ENCODE assay signal across 12 cellular contexts in genomic region chr19:19568802-19569756, GRCh38. TPM values are rescaled to one million over a fixed set of nuclear protein-coding genes. Genes with fewer than 3 reads are reported as not detected.
DNase-seq lines count a peak whose midpoint lies in the region; ATAC-seq, FAIRE-seq and TF ChIP-seq lines count a peak whose summit lies in the region.
"Had no signal": no experiment of that assay in that cellular context is flagged by ENCODE, and none has a peak within 500 bp of the region (broad histone marks: within the 10 kb centered on the region; RNA-seq: fewer than 3 reads in every experiment).

No MANE protein-coding gene starts in this region.

- CTCF ChIA-PET in HepG2 (lab: Yijun Ruan, JAX; ENCODE audit: low intra/inter-chr PET ratio, low total read pairs) = no interaction called here

- TF ChIP-seq EP300 in HepG2 (IDR thresholded peaks at IDR 0.05; ENCODE audit: low read depth in 2 of 2, low read length in 2 of 2) (no peak), HepG2 (CRISPR knock-in tag; IDR thresholded peaks at IDR 0.05; ENCODE audit: borderline replicate concordance) (no peak)

- H3K27me3 ChIP-seq in foreskin keratinocyte (no peaks in the 10 kb centered on the region), HepG2 (ENCODE audit: control insufficient read depth in 1 of 2, insufficient read depth in 2 of 2, low read length in 2 of 2) (peaks cover 0 to 3% of the 10 kb centered on the region in 2 experiments; a peak in 2 of 5 replicates)
- H3K27me3 ChIP-seq: right lobe of liver, testis had no signal

- peaks cover 1% of the 10 kb centered on the region; the same call in 1 of the 2 replicates for H3K27me3 Mint-ChIP-seq in HFFc6 (ENCODE audit: insufficient read depth)
- no peaks in the 10 kb centered on the region for H3K27me3 Mint-ChIP-seq in activated T-helper 17 cell treated with anti-CD3 and anti-CD28 coated beads, Interleukin-2, amount 50 U/mL, for 72 hours
- H3K27me3 Mint-ChIP-seq: natural killer cell treated with Interleukin-12 subunit alpha and Interleukin-12 subunit beta and Interleukin-15 and Interleukin-18, amount 100 ng/mL, for 72 hours had no signal

- H3K27ac Mint-ChIP-seq in HFFc6 = peak overlapping the region; percentile 58
- peak overlapping the region; percentile 88 for H3K27ac Mint-ChIP-seq in activated T-helper 17 cell treated with anti-CD3 and anti-CD28 coated beads, Interleukin-2, amount 50 U/mL, for 72 hours

- peak; percentile 72 for ATAC-seq in activated T-helper 17 cell treated with anti-CD3 and anti-CD28 coated beads, Interleukin-2, amount 50 U/mL, for 72 hours (replicated peaks)
- ATAC-seq in foreskin keratinocyte (peak; percentile 36), HG03565 (IDR thresholded peaks at IDR 0.05; ENCODE audit: unreplicated experiment) (no peak), HepG2 (no peak)
- ATAC-seq: natural killer cell treated with Interleukin-12 subunit alpha and Interleukin-12 subunit beta and Interleukin-15 and Interleukin-18, amount 100 ng/mL, for 72 hours; right lobe of liver had no signal

- H3K36me3 Mint-ChIP-seq in HFFc6 (ENCODE audit: low read depth) = peaks cover 9% of the 10 kb centered on the region
- H3K36me3 Mint-ChIP-seq in activated T-helper 17 cell treated with anti-CD3 and anti-CD28 coated beads, Interleukin-2, amount 50 U/mL, for 72 hours (ENCODE audit: low read depth) = peaks cover 80% of the 10 kb centered on the region

- no peak for FAIRE-seq in HepG2 (lab: Jason Lieb, UNC)

- intact Hi-C loops in HepG2 (cut with micrococcal nuclease; ENCODE audit: unreplicated experiment) = no loop called here

- H3K4me1 Mint-ChIP-seq in HFFc6 (ENCODE audit: low read depth) = peaks cover 18% of the 10 kb centered on the region
- H3K4me1 Mint-ChIP-seq in activated T-helper 17 cell treated with anti-CD3 and anti-CD28 coated beads, Interleukin-2, amount 50 U/mL, for 72 hours = peaks cover 11% of the 10 kb centered on the region

- TF ChIP-seq CTCF in HFFc6 (IDR thresholded peaks at IDR 0.05) (no peak), foreskin keratinocyte (conservative IDR thresholded peaks at IDR 0.05) (no peak), HepG2 (CRISPR knock-in tag; IDR thresholded peaks at IDR 0.05) (no peak)

- DNase-seq in HFFc6 (peak; percentile 65), foreskin keratinocyte (peak in 1 of 2 donors; percentile 37), mesenteric fat pad (ENCODE audit: low spot score) (no peak), HepG2 (ENCODE audit: low spot score) (no peak)
- DNase-seq: NCI-H1694 treated with DMSO at 0.1 percent for 48 hours, NCI-H748 treated with DMSO at 0.1 percent for 48 hours, right lobe of liver, SHP77 treated with DMSO at 0.1 percent for 48 hours, testis had no signal

- 50% methylated on average over 17 of the region's 25 CpGs for WGBS in HepG2 (ENCODE audit: low lambda C conversion rate)

- TF ChIP-seq RAD21 in HepG2 (CRISPR knock-in tag; IDR thresholded peaks at IDR 0.05) = no peak

- no peak overlapping the region for H2AFZ ChIP-seq in HepG2 (ENCODE audit: low read length)

- no peaks in the 10 kb centered on the region for H3K36me3 ChIP-seq in HepG2 (replicated peaks in 1 of 2; ENCODE audit: control insufficient read depth in 1 of 2, insufficient read depth in 2 of 2, low read length in 2 of 2)
- H3K36me3 ChIP-seq: right lobe of liver had no signal

- H4K20me1 ChIP-seq in HepG2 (ENCODE audit: insufficient read depth, low read length) = no peaks in the 10 kb centered on the region

- no peak for TF ChIP-seq POLR2A in HepG2 (IDR thresholded peaks at IDR 0.05; ENCODE audit: insufficient read depth in 1 of 2, low read depth in 2 of 2, low read length in 2 of 2)

- H3K9me3 ChIP-seq in HepG2 (ENCODE audit: low read length) = no peaks in the 10 kb centered on the region
- H3K9me3 ChIP-seq: right lobe of liver, testis had no signal

- no peaks in the 10 kb centered on the region for H3K4me1 ChIP-seq in foreskin keratinocyte
- peaks cover 10% of the 10 kb centered on the region; the same call in 1 of the 2 replicates for H3K4me1 ChIP-seq in HepG2 (ENCODE audit: insufficient read depth, low read length)
- H3K4me1 ChIP-seq: right lobe of liver, testis had no signal

- no peak overlapping the region for H3K4me3 Mint-ChIP-seq in HFFc6
- peak overlapping the region; percentile 44 for H3K4me3 Mint-ChIP-seq in activated T-helper 17 cell treated with anti-CD3 and anti-CD28 coated beads, Interleukin-2, amount 50 U/mL, for 72 hours
- H3K4me3 Mint-ChIP-seq: natural killer cell treated with Interleukin-12 subunit alpha and Interleukin-12 subunit beta and Interleukin-15 and Interleukin-18, amount 100 ng/mL, for 72 hours had no signal

- peaks cover 6% of the 10 kb centered on the region for H3K9me3 Mint-ChIP-seq in HFFc6
- H3K9me3 Mint-ChIP-seq in activated T-helper 17 cell treated with anti-CD3 and anti-CD28 coated beads, Interleukin-2, amount 50 U/mL, for 72 hours = no peaks in the 10 kb centered on the region
- H3K9me3 Mint-ChIP-seq: natural killer cell treated with Interleukin-12 subunit alpha and Interleukin-12 subunit beta and Interleukin-15 and Interleukin-18, amount 100 ng/mL, for 72 hours had no signal

- no peak overlapping the region for H3K27ac ChIP-seq in foreskin keratinocyte
- no peak overlapping the region for H3K27ac ChIP-seq in HepG2 (ENCODE audit: extremely low read length, insufficient read depth, low read length)
- H3K27ac ChIP-seq: right lobe of liver, testis had no signal

- in situ Hi-C loops in HepG2 (cut with HindIII; ENCODE audit: extremely low pct_ligation_motif_present, low pct_unique_long_range_greater_than_20kb) = loop anchor here (25.0 kb wide), 1 partner anchor 993 kb away; the partner anchor contains the start of gene ZNF737

- POLR2A ChIA-PET in HepG2 (lab: Yijun Ruan, JAX) = no interaction called here

- no peak overlapping the region for H3K4me3 ChIP-seq in HepG2 (replicated peaks in 1 of 3; ENCODE audit: insufficient read depth in 1 of 3, low read depth in 2 of 3, low read length in 3 of 3)
- H3K4me3 ChIP-seq: right lobe of liver, testis had no signal

- H3K9ac ChIP-seq in HepG2 (ENCODE audit: insufficient read depth, low read depth, low read length) = no peak overlapping the region

- no peaks in the 10 kb centered on the region for H3K79me2 ChIP-seq in HepG2 (ENCODE audit: insufficient read depth, low read length)

- H3K4me2 ChIP-seq in HepG2 (ENCODE audit: low read depth, low read length) = no peak overlapping the region

- no TSS peak for BruUV-seq in HepG2 (replicated peaks; lab: Mats Ljungman, UMichigan)

RNA-seq across cellular contexts. Expression of gene CILP2, which starts 31.0 kb away (rescaled TPM):
- under 1 TPM; 0.09 to 0.28 (median 0.15) TPM for total RNA-seq in HFFc6 (2021; fragmentation: NEBNext Ultra II Directional; extraction: Animal tissue kit (Norgen Biotek cat#: 25700))
- total RNA-seq in activated T-helper 17 cell treated with anti-CD3 and anti-CD28 coated beads, Interleukin-2, amount 50 U/mL, for 72 hours = under 1 TPM; 0.26 to 0.97 TPM
- total RNA-seq in foreskin keratinocyte = 0.21 and 0.24 TPM in 2 replicates
- polyA plus RNA-seq in foreskin keratinocyte = 0.08 and 0.12 TPM in 2 replicates
- 2.2 TPM for total RNA-seq in mesenteric fat pad
- total RNA-seq in HepG2 (2016; rRNA removed; fragmentation: Illumina TruSeq; extraction: Trizol) = 0.09 TPM in 1 of 2 replicates, not detected in the other
- total RNA-seq in HepG2 (2016; cell fraction: cytosol; rRNA removed; fragmentation: Illumina TruSeq; extraction: Trizol; ENCODE audit: low read depth) = not detected in 2 replicates
- 0.15 TPM in 1 of 2 replicates, not detected in the other for total RNA-seq in HepG2 (2016; cell fraction: insoluble cytoplasmic fraction; rRNA removed; fragmentation: Illumina TruSeq; extraction: Trizol)
- not detected in 2 replicates for total RNA-seq in HepG2 (2016; cell fraction: membrane; rRNA removed; fragmentation: Illumina TruSeq; extraction: Trizol)
- 0.16 and 0.19 TPM in 2 replicates for total RNA-seq in HepG2 (2016; cell fraction: nucleus; rRNA removed; fragmentation: Illumina TruSeq; extraction: Trizol)
- 0.18 and 0.37 TPM in 2 replicates for polyA plus RNA-seq in HepG2 (2011; rRNA removed)
- polyA plus RNA-seq in HepG2 (2011; cell fraction: cytosol; rRNA removed) = 0.16 and 0.19 TPM in 2 replicates
- 0.66 and 0.74 TPM in 2 replicates for polyA plus RNA-seq in HepG2 (2011; cell fraction: nucleus; rRNA removed)
- 0.31 and 0.51 TPM in 2 replicates for polyA plus RNA-seq in HepG2 (2012)
- polyA plus RNA-seq in HepG2 (2016; cell fraction: cytosol; fragmentation: Illumina TruSeq; extraction: Trizol; ENCODE audit: low read depth) = not detected in 2 replicates
- 0.05 and 0.12 TPM in 2 replicates for polyA plus RNA-seq in HepG2 (2016; cell fraction: insoluble cytoplasmic fraction; fragmentation: Illumina TruSeq; extraction: Trizol; ENCODE audit: low read depth)
- not detected in 2 replicates for polyA plus RNA-seq in HepG2 (2016; cell fraction: membrane; fragmentation: Illumina TruSeq; extraction: Trizol; ENCODE audit: low read depth)
- 0.35 and 0.44 TPM in 2 replicates for polyA plus RNA-seq in HepG2 (2016; cell fraction: nucleus; fragmentation: Illumina TruSeq; extraction: Trizol; ENCODE audit: insufficient read depth, low read depth)
- 0.20 and 0.30 TPM in 2 replicates for polyA minus RNA-seq in HepG2 (2011; rRNA and poly(A)+ RNA removed; ENCODE audit: low replicate concordance)
- polyA minus RNA-seq in HepG2 (2011; cell fraction: cytosol; rRNA and poly(A)+ RNA removed) = 0.26 and 0.30 TPM in 2 replicates
- polyA minus RNA-seq in HepG2 (2011; cell fraction: nucleus; rRNA and poly(A)+ RNA removed) = 0.26 and 0.37 TPM in 2 replicates

RNA-seq across cellular contexts. Expression of gene YJEFN3, which starts 40.4 kb away (rescaled TPM):
- total RNA-seq in HFFc6 (2021; fragmentation: NEBNext Ultra II Directional; extraction: Animal tissue kit (Norgen Biotek cat#: 25700)) = 1 to 10 TPM; 1.4 to 2.5 (median 2.0) TPM
- 10 to 100 TPM in 1 of 2 donors, 1 to 10 TPM in 1; 6.7 to 10.3 TPM for total RNA-seq in activated T-helper 17 cell treated with anti-CD3 and anti-CD28 coated beads, Interleukin-2, amount 50 U/mL, for 72 hours
- total RNA-seq in foreskin keratinocyte (0.35 and 0.51 TPM in 2 replicates), mesenteric fat pad (3.1 TPM), HepG2 (2016; rRNA removed; fragmentation: Illumina TruSeq; extraction: Trizol) (0.32 and 0.89 TPM in 2 replicates)
- polyA plus RNA-seq in foreskin keratinocyte (0.65 and 0.66 TPM in 2 replicates), HepG2 (2011; rRNA removed) (4.0 TPM in 2 replicates)
- 0.30 and 0.44 TPM in 2 replicates for total RNA-seq in HepG2 (2016; cell fraction: cytosol; rRNA removed; fragmentation: Illumina TruSeq; extraction: Trizol; ENCODE audit: low read depth)
- total RNA-seq in HepG2 (2016; cell fraction: insoluble cytoplasmic fraction; rRNA removed; fragmentation: Illumina TruSeq; extraction: Trizol) = 0.19 and 0.69 TPM in 2 replicates
- total RNA-seq in HepG2 (2016; cell fraction: membrane; rRNA removed; fragmentation: Illumina TruSeq; extraction: Trizol) = 0.28 and 0.41 TPM in 2 replicates
- 1.1 and 1.4 TPM in 2 replicates for total RNA-seq in HepG2 (2016; cell fraction: nucleus; rRNA removed; fragmentation: Illumina TruSeq; extraction: Trizol)
- polyA plus RNA-seq in HepG2 (2011; cell fraction: cytosol; rRNA removed) = 0.47 and 1.4 TPM in 2 replicates
- polyA plus RNA-seq in HepG2 (2011; cell fraction: nucleus; rRNA removed) = 61.3 and 67.2 TPM in 2 replicates
- polyA plus RNA-seq in HepG2 (2012) = 5.6 and 8.4 TPM in 2 replicates
- polyA plus RNA-seq in HepG2 (2016; cell fraction: cytosol; fragmentation: Illumina TruSeq; extraction: Trizol; ENCODE audit: low read depth) = 0.37 TPM in 1 of 2 replicates, not detected in the other
- polyA plus RNA-seq in HepG2 (2016; cell fraction: insoluble cytoplasmic fraction; fragmentation: Illumina TruSeq; extraction: Trizol; ENCODE audit: low read depth) = 0.09 TPM in 1 of 2 replicates, not detected in the other
- not detected in 2 replicates for polyA plus RNA-seq in HepG2 (2016; cell fraction: membrane; fragmentation: Illumina TruSeq; extraction: Trizol; ENCODE audit: low read depth)
- 9.8 and 10.6 TPM in 2 replicates for polyA plus RNA-seq in HepG2 (2016; cell fraction: nucleus; fragmentation: Illumina TruSeq; extraction: Trizol; ENCODE audit: insufficient read depth, low read depth)
- polyA minus RNA-seq in HepG2 (2011; rRNA and poly(A)+ RNA removed; ENCODE audit: low replicate concordance) = 0.86 and 2.2 TPM in 2 replicates
- polyA minus RNA-seq in HepG2 (2011; cell fraction: cytosol; rRNA and poly(A)+ RNA removed) = 0.49 TPM in 1 of 2 replicates, not detected in the other
- 5.0 and 5.3 TPM in 2 replicates for polyA minus RNA-seq in HepG2 (2011; cell fraction: nucleus; rRNA and poly(A)+ RNA removed)

RNA-seq across cellular contexts. Expression of gene PBX4, which starts 49.4 kb away (rescaled TPM):
- total RNA-seq in HFFc6 (2021; fragmentation: NEBNext Ultra II Directional; extraction: Animal tissue kit (Norgen Biotek cat#: 25700)) = under 1 TPM in 5 of 6 experiments, not detected in 1; 0.23 to 0.40 (median 0.30) TPM
- total RNA-seq in activated T-helper 17 cell treated with anti-CD3 and anti-CD28 coated beads, Interleukin-2, amount 50 U/mL, for 72 hours = 100 to 1,000 TPM in 1 of 2 donors, 10 to 100 TPM in 1; 63.9 to 101 TPM
- total RNA-seq in foreskin keratinocyte (1.9 and 2.3 TPM in 2 replicates), mesenteric fat pad (2.0 TPM), HepG2 (2016; rRNA removed; fragmentation: Illumina TruSeq; extraction: Trizol) (not detected in 2 replicates)
- polyA plus RNA-seq in foreskin keratinocyte (3.1 and 3.2 TPM in 2 replicates), HepG2 (2011; rRNA removed) (not detected in 2 replicates)
- not detected in 2 replicates for total RNA-seq in HepG2 (2016; cell fraction: cytosol; rRNA removed; fragmentation: Illumina TruSeq; extraction: Trizol; ENCODE audit: low read depth)
- not detected in 2 replicates for total RNA-seq in HepG2 (2016; cell fraction: insoluble cytoplasmic fraction; rRNA removed; fragmentation: Illumina TruSeq; extraction: Trizol)
- total RNA-seq in HepG2 (2016; cell fraction: membrane; rRNA removed; fragmentation: Illumina TruSeq; extraction: Trizol) = not detected in 2 replicates
- not detected in 2 replicates for total RNA-seq in HepG2 (2016; cell fraction: nucleus; rRNA removed; fragmentation: Illumina TruSeq; extraction: Trizol)
- not detected in 2 replicates for polyA plus RNA-seq in HepG2 (2011; cell fraction: cytosol; rRNA removed)
- polyA plus RNA-seq in HepG2 (2011; cell fraction: nucleus; rRNA removed) = not detected in 2 replicates
- not detected in 2 replicates for polyA plus RNA-seq in HepG2 (2012)
- not detected in 2 replicates for polyA plus RNA-seq in HepG2 (2016; cell fraction: cytosol; fragmentation: Illumina TruSeq; extraction: Trizol; ENCODE audit: low read depth)
- polyA plus RNA-seq in HepG2 (2016; cell fraction: insoluble cytoplasmic fraction; fragmentation: Illumina TruSeq; extraction: Trizol; ENCODE audit: low read depth) = not detected in 2 replicates
- polyA plus RNA-seq in HepG2 (2016; cell fraction: membrane; fragmentation: Illumina TruSeq; extraction: Trizol; ENCODE audit: low read depth) = not detected in 2 replicates
- polyA plus RNA-seq in HepG2 (2016; cell fraction: nucleus; fragmentation: Illumina TruSeq; extraction: Trizol; ENCODE audit: insufficient read depth, low read depth) = not detected in 2 replicates
- polyA minus RNA-seq in HepG2 (2011; rRNA and poly(A)+ RNA removed; ENCODE audit: low replicate concordance) = 2.6 TPM in 1 of 2 replicates, not detected in the other
- polyA minus RNA-seq in HepG2 (2011; cell fraction: cytosol; rRNA and poly(A)+ RNA removed) = not detected in 2 replicates
- not detected in 2 replicates for polyA minus RNA-seq in HepG2 (2011; cell fraction: nucleus; rRNA and poly(A)+ RNA removed)

RNA-seq across cellular contexts. Expression of gene NDUFA13, which starts 53.1 kb away (rescaled TPM):
- total RNA-seq in HFFc6 (2021; fragmentation: NEBNext Ultra II Directional; extraction: Animal tissue kit (Norgen Biotek cat#: 25700)) = 100 to 1,000 TPM; 266 to 393 (median 323) TPM
- total RNA-seq in activated T-helper 17 cell treated with anti-CD3 and anti-CD28 coated beads, Interleukin-2, amount 50 U/mL, for 72 hours = 100 to 1,000 TPM; 276 to 397 TPM
- total RNA-seq in foreskin keratinocyte (260 and 261 TPM in 2 replicates), mesenteric fat pad (295 TPM), HepG2 (2016; rRNA removed; fragmentation: Illumina TruSeq; extraction: Trizol) (278 and 337 TPM in 2 replicates)
- polyA plus RNA-seq in foreskin keratinocyte (259 and 301 TPM in 2 replicates), HepG2 (2011; rRNA removed) (366 and 368 TPM in 2 replicates)
- 98.4 and 99.8 TPM in 2 replicates for total RNA-seq in HepG2 (2016; cell fraction: cytosol; rRNA removed; fragmentation: Illumina TruSeq; extraction: Trizol; ENCODE audit: low read depth)
- total RNA-seq in HepG2 (2016; cell fraction: insoluble cytoplasmic fraction; rRNA removed; fragmentation: Illumina TruSeq; extraction: Trizol) = 323 and 362 TPM in 2 replicates
- total RNA-seq in HepG2 (2016; cell fraction: membrane; rRNA removed; fragmentation: Illumina TruSeq; extraction: Trizol) = 84.6 and 89.0 TPM in 2 replicates
- 193 and 208 TPM in 2 replicates for total RNA-seq in HepG2 (2016; cell fraction: nucleus; rRNA removed; fragmentation: Illumina TruSeq; extraction: Trizol)
- 715 and 846 TPM in 2 replicates for polyA plus RNA-seq in HepG2 (2011; cell fraction: cytosol; rRNA removed)
- 199 and 226 TPM in 2 replicates for polyA plus RNA-seq in HepG2 (2011; cell fraction: nucleus; rRNA removed)
- polyA plus RNA-seq in HepG2 (2012) = 207 and 262 TPM in 2 replicates
- 72.4 and 85.3 TPM in 2 replicates for polyA plus RNA-seq in HepG2 (2016; cell fraction: cytosol; fragmentation: Illumina TruSeq; extraction: Trizol; ENCODE audit: low read depth)
- polyA plus RNA-seq in HepG2 (2016; cell fraction: insoluble cytoplasmic fraction; fragmentation: Illumina TruSeq; extraction: Trizol; ENCODE audit: low read depth) = 186 TPM in 2 replicates
- polyA plus RNA-seq in HepG2 (2016; cell fraction: membrane; fragmentation: Illumina TruSeq; extraction: Trizol; ENCODE audit: low read depth) = 52.4 and 56.3 TPM in 2 replicates
- polyA plus RNA-seq in HepG2 (2016; cell fraction: nucleus; fragmentation: Illumina TruSeq; extraction: Trizol; ENCODE audit: insufficient read depth, low read depth) = 235 and 237 TPM in 2 replicates
- 73.2 and 83.5 TPM in 2 replicates for polyA minus RNA-seq in HepG2 (2011; rRNA and poly(A)+ RNA removed; ENCODE audit: low replicate concordance)
- 58.6 and 70.0 TPM in 2 replicates for polyA minus RNA-seq in HepG2 (2011; cell fraction: cytosol; rRNA and poly(A)+ RNA removed)
- 42.1 and 44.4 TPM in 2 replicates for polyA minus RNA-seq in HepG2 (2011; cell fraction: nucleus; rRNA and poly(A)+ RNA removed)

RNA-seq across cellular contexts. Expression of gene TSSK6, which starts 53.7 kb away (rescaled TPM):
- 1 to 10 TPM in 2 of 6 experiments, under 1 TPM in 4; 0.61 to 1.3 (median 0.92) TPM for total RNA-seq in HFFc6 (2021; fragmentation: NEBNext Ultra II Directional; extraction: Animal tissue kit (Norgen Biotek cat#: 25700))
- 1 to 10 TPM; 4.1 to 4.5 TPM for total RNA-seq in activated T-helper 17 cell treated with anti-CD3 and anti-CD28 coated beads, Interleukin-2, amount 50 U/mL, for 72 hours
- total RNA-seq in foreskin keratinocyte = 0.44 and 0.53 TPM in 2 replicates
- 0.34 and 0.38 TPM in 2 replicates for polyA plus RNA-seq in foreskin keratinocyte
- total RNA-seq in mesenteric fat pad = 0.74 TPM
- total RNA-seq in HepG2 (2016; rRNA removed; fragmentation: Illumina TruSeq; extraction: Trizol) = 0.71 and 0.86 TPM in 2 replicates
- 0.35 and 0.40 TPM in 2 replicates for total RNA-seq in HepG2 (2016; cell fraction: cytosol; rRNA removed; fragmentation: Illumina TruSeq; extraction: Trizol; ENCODE audit: low read depth)
- total RNA-seq in HepG2 (2016; cell fraction: insoluble cytoplasmic fraction; rRNA removed; fragmentation: Illumina TruSeq; extraction: Trizol) = 0.65 and 0.85 TPM in 2 replicates
- total RNA-seq in HepG2 (2016; cell fraction: membrane; rRNA removed; fragmentation: Illumina TruSeq; extraction: Trizol) = 0.83 and 1.3 TPM in 2 replicates
- total RNA-seq in HepG2 (2016; cell fraction: nucleus; rRNA removed; fragmentation: Illumina TruSeq; extraction: Trizol) = 0.50 and 1.3 TPM in 2 replicates
- 1.2 and 2.0 TPM in 2 replicates for polyA plus RNA-seq in HepG2 (2011; rRNA removed)
- polyA plus RNA-seq in HepG2 (2011; cell fraction: cytosol; rRNA removed) = 1.4 and 2.8 TPM in 2 replicates
- 6.3 and 8.3 TPM in 2 replicates for polyA plus RNA-seq in HepG2 (2011; cell fraction: nucleus; rRNA removed)
- polyA plus RNA-seq in HepG2 (2012) = 0.81 and 1.2 TPM in 2 replicates
- polyA plus RNA-seq in HepG2 (2016; cell fraction: cytosol; fragmentation: Illumina TruSeq; extraction: Trizol; ENCODE audit: low read depth) = 0.16 and 0.19 TPM in 2 replicates
- 1.1 and 1.7 TPM in 2 replicates for polyA plus RNA-seq in HepG2 (2016; cell fraction: insoluble cytoplasmic fraction; fragmentation: Illumina TruSeq; extraction: Trizol; ENCODE audit: low read depth)
- 0.68 and 0.82 TPM in 2 replicates for polyA plus RNA-seq in HepG2 (2016; cell fraction: membrane; fragmentation: Illumina TruSeq; extraction: Trizol; ENCODE audit: low read depth)
- polyA plus RNA-seq in HepG2 (2016; cell fraction: nucleus; fragmentation: Illumina TruSeq; extraction: Trizol; ENCODE audit: insufficient read depth, low read depth) = 1.3 and 2.4 TPM in 2 replicates
- 2.0 and 5.3 TPM in 2 replicates for polyA minus RNA-seq in HepG2 (2011; rRNA and poly(A)+ RNA removed; ENCODE audit: low replicate concordance)
- 1.3 and 1.5 TPM in 2 replicates for polyA minus RNA-seq in HepG2 (2011; cell fraction: cytosol; rRNA and poly(A)+ RNA removed)
- polyA minus RNA-seq in HepG2 (2011; cell fraction: nucleus; rRNA and poly(A)+ RNA removed) = 1.9 and 3.7 TPM in 2 replicates

Comparison
In these comparisons a context has a peak if more than half of its experiments do, and no peak if none do; other contexts are left out.
1. ATAC-seq: peak in activated T-helper 17 cell treated with anti-CD3 and anti-CD28 coated beads, Interleukin-2, amount 50 U/mL, for 72 hours (single experiment) and foreskin keratinocyte (single experiment); none in HG03565 (single experiment) and HepG2 (single experiment).
2. RNA of gene PBX4, which starts 49.4 kb away (total RNA-seq): 63.9 to 101 TPM in activated T-helper 17 cell treated with anti-CD3 and anti-CD28 coated beads, Interleukin-2, amount 50 U/mL, for 72 hours; 2.0 TPM in mesenteric fat pad (single experiment), 1.9 to 2.3 TPM in foreskin keratinocyte, 0.23 to 0.40 TPM in HFFc6 and not detected in HepG2; every median in the first group is over 10 times any median in the second.